8 cellular contexts compared by ENCODE assay signal in the genomic region with DNA sequence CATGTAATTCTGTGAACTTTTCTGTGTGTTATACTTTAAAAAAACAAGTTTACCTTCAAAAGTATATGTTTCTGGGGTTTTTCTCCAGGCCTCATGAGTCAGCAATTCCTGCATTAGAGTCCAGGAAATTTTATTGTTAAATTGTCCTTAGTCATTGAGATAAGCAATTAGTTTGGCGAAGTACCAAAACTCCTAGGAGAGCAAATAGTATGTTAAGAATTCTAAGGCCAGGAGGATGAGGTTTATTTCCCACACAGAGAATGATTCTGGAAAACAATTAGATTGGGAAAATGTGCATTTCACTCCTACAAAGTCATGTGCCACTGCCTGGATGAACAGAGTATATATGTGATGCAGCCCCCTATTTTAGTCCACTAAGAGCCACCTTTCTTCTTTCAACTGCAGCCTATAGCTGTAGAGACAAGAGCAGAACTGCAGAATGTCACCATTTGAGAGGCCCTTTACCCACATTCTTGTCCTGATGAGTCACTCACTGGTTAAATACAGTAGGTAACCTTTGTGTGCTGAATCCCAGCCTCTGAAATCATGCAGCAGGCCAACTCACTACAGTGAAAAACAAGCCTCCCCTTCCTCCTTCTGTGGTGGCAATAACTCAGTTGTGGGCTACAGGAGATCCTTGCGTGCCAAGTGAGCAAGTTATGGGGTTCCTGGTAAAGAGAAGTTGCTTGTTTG.
DNase-seq lines count a peak whose midpoint lies in the region; ATAC-seq and TF ChIP-seq lines count a peak whose summit lies in the region.

No MANE protein-coding gene starts in this region.

- no peaks in the 10 kb centered on the region for H3K9me3 ChIP-seq in body of pancreas
- H3K9me3 ChIP-seq in lung (ENCODE audit: control insufficient read depth in 2 of 2, insufficient read depth in 1 of 2, low read length in 1 of 2): no peaks in the 10 kb centered on the region

- ATAC-seq in body of pancreas (peak; percentile 84), lung (ENCODE audit: insufficient read depth, low FRiP score) (peak; percentile 49), GM21526 (IDR thresholded peaks at IDR 0.05; ENCODE audit: low FRiP score, unreplicated experiment) (no peak), HG03108 (IDR thresholded peaks at IDR 0.05; ENCODE audit: unreplicated experiment) (no peak)

- H3K27ac ChIP-seq in body of pancreas (peak overlapping the region; percentile 40 to 75 (median 66)), lung (ENCODE audit: low read depth in 1 of 2, low read length in 1 of 2) (peak overlapping the region; percentile 13 to 18)

- intact Hi-C loops in body of pancreas (cut with DNase I): no loop called here

- H3K4me1 ChIP-seq in body of pancreas: peaks cover 28% of the 10 kb centered on the region
- peaks cover 0 to 4% of the 10 kb centered on the region in 2 donors for H3K4me1 ChIP-seq in lung (ENCODE audit: control insufficient read depth in 2 of 2, insufficient read depth in 2 of 2, low read length in 2 of 2)

- no peaks in the 10 kb centered on the region for H3K27me3 ChIP-seq in body of pancreas
- H3K27me3 ChIP-seq in lung (ENCODE audit: control insufficient read depth, insufficient read depth): no peaks in the 10 kb centered on the region

- no peak for TF ChIP-seq POLR2A in body of pancreas (IDR thresholded peaks at IDR 0.05)

- no peaks in the 10 kb centered on the region for H3K36me3 ChIP-seq in body of pancreas (replicated peaks in 1 of 2; ENCODE audit: insufficient read depth in 1 of 2, low read depth in 2 of 2)
- H3K36me3 ChIP-seq in lung (ENCODE audit: control insufficient read depth in 2 of 2, insufficient read depth in 2 of 2, low read length in 2 of 2): no peaks in the 10 kb centered on the region

- DNase-seq in COLO668 (lab: John Stamatoyannopoulos, UW; ENCODE audit: unreplicated experiment) (peak; percentile 35), M059J (ENCODE audit: low read depth) (peak; percentile 99), body of pancreas (peak in 2 of 4 donors; percentile 23 to 27), lung (ENCODE audit: low spot score) (peak; percentile 39), foreskin melanocyte (no peak)
- no peak for DNase-seq in stimulated activated CD4-positive, alpha-beta T cell treated with anti-CD3 and anti-CD28 coated beads, Interleukin-15, amount 100 ng/mL, for 24 hours

- no peak for TF ChIP-seq CTCF in body of pancreas (IDR thresholded peaks at IDR 0.05)
- no peak for TF ChIP-seq CTCF in lung (IDR thresholded peaks at IDR 0.05; ENCODE audit: control extremely low read depth, extremely low read depth)

- H3K4me3 ChIP-seq in body of pancreas: no peak overlapping the region
- no peak overlapping the region for H3K4me3 ChIP-seq in lung

- 36 to 44% methylated on average over 2 of the region's 2 CpGs for WGBS in body of pancreas, 2 donors
- 47 to 49% methylated on average over 2 of the region's 2 CpGs for WGBS in lung, 2 donors

Comparison
In these comparisons a context has a peak if more than half of its experiments do, and no peak if none do; other contexts are left out.
1. DNase-seq: peak in COLO668 (single experiment), M059J (single experiment) and lung (single experiment); none in foreskin melanocyte (single experiment) and stimulated activated CD4-positive, alpha-beta T cell treated with anti-CD3 and anti-CD28 coated beads, Interleukin-15, amount 100 ng/mL, for 24 hours (single experiment).
2. ATAC-seq: peak in body of pancreas (single experiment) and lung (single experiment); none in GM21526 (single experiment) and HG03108 (single experiment).